11 cellular contexts compared by ENCODE assay signal in genomic region chr9:88747768-88748167, GRCh38.
DNase-seq lines count a peak whose midpoint lies in the region; ATAC-seq, FAIRE-seq and TF ChIP-seq lines count a peak whose summit lies in the region.
"Had no signal": no experiment of that assay in that cellular context is flagged by ENCODE, and none has a peak within 500 bp of the region (broad histone marks: within the 10 kb centered on the region; RNA-seq: fewer than 3 reads in every experiment).

No MANE protein-coding gene starts in this region.

- H4K5ac ChIP-seq in H1 (ENCODE audit: insufficient read length, low read depth, low read length) (no peak overlapping the region), mesendoderm (ENCODE audit: low read length) (no peak overlapping the region)

- TF ChIP-seq POLR2A in NB4 (IDR thresholded peaks at IDR 0.05; ENCODE audit: extremely low read depth, insufficient read length): no peak
- TF ChIP-seq POLR2A in H1 (IDR thresholded peaks at IDR 0.05; ENCODE audit: control extremely low read depth in 1 of 2, low read depth in 2 of 2, low read length in 2 of 2): no peak

- H3K4me1 ChIP-seq in H1 (replicated peaks in 1 of 4; ENCODE audit: control insufficient read depth in 3 of 4, insufficient read depth in 4 of 4, low read length in 3 of 4): peaks cover 5 to 22% (median 12%) of the 10 kb centered on the region in 4 experiments
- H3K4me1 ChIP-seq in mesendoderm (ENCODE audit: control insufficient read depth, low read depth, low read length): peaks cover 2% of the 10 kb centered on the region

- no peak overlapping the region for H2BK15ac ChIP-seq in H1 (ENCODE audit: low read length)
- H2BK15ac ChIP-seq in mesendoderm (replicated peaks; ENCODE audit: low read depth): peak overlapping the region; percentile 42

- H3K27ac ChIP-seq in H1 (ENCODE audit: low read depth, low read length) (no peak overlapping the region), mesendoderm (ENCODE audit: low read depth, low read length) (peak overlapping the region; percentile 93)

- no peak overlapping the region for H2BK20ac ChIP-seq in H1 (ENCODE audit: low read length)

- 76% methylated on average over 5 of the region's 5 CpGs; no CpG with 5 or more reads in 1 of the 2 experiments for WGBS in H1 (ENCODE audit: extremely low coverage in 1 of 2, insufficient coverage in 1 of 2, insufficient read length in 1 of 2, insufficient replicate concordance in 2 of 2, low coverage in 1 of 2, low lambda C conversion rate in 2 of 2, missing lambda C conversion rate in 1 of 2), 2 experiments
- no CpG with 5 or more reads among the region's 5 CpGs for WGBS in mesendoderm (ENCODE audit: extremely low coverage, insufficient coverage, low lambda C conversion rate)

- H3K79me1 ChIP-seq in H1 (ENCODE audit: low read depth, low read length) (no peaks in the 10 kb centered on the region), mesendoderm (ENCODE audit: low read length) (no peaks in the 10 kb centered on the region)

- no peaks in the 10 kb centered on the region for H4K20me1 ChIP-seq in H1 (replicated peaks in 1 of 2; ENCODE audit: control insufficient read depth in 1 of 2, insufficient read depth in 2 of 2, low read length in 2 of 2)

- H3K56ac ChIP-seq in H1 (replicated peaks; ENCODE audit: insufficient read length, low read depth, low read length) (no peak overlapping the region), mesendoderm (ENCODE audit: low read length) (peak overlapping the region; percentile 70)

- H2AK5ac ChIP-seq in H1 (ENCODE audit: low read depth, low read length): no peak overlapping the region
- no peak overlapping the region for H2AK5ac ChIP-seq in mesendoderm (ENCODE audit: low read length)

- peak; percentile 84 for DNase-seq in BJ (ENCODE audit: low read depth)
- DNase-seq in NB4 (ENCODE audit: low read depth): peak; percentile 86
- DNase-seq in H1 (ENCODE audit: low read depth in 1 of 2, low spot score in 2 of 2): no peak
- peak; percentile 81 for DNase-seq in mesendoderm
- no peak for DNase-seq in GM19240 (ENCODE audit: insufficient read length, low spot score)
- DNase-seq in posterior cingulate gyrus: no peak
- no peak for DNase-seq in NCI-H446 treated with DMSO at 0.1 percent for 48 hours (lab: John Stamatoyannopoulos, UW)
- DNase-seq: activated naive CD4-positive, alpha-beta T cell treated with anti-CD3 and anti-CD28 coated beads, Interleukin-2, amount 10 ng/mL, durations not matched to agents 7 days and 5 days; DND-41; NCI-H82 had no signal

- no peaks in the 10 kb centered on the region for H3K27me3 ChIP-seq in BJ (ENCODE audit: control insufficient read depth, insufficient read depth, low read length)
- no peaks in the 10 kb centered on the region for H3K27me3 ChIP-seq in H1 (replicated peaks in 1 of 4; ENCODE audit: control insufficient read depth in 3 of 4, extremely low read depth in 1 of 4, insufficient read depth in 3 of 4, low read length in 3 of 4)
- H3K27me3 ChIP-seq in mesendoderm (ENCODE audit: insufficient read depth, low read length, poor library complexity): no peaks in the 10 kb centered on the region

- POLR2A ChIA-PET in BJ (lab: Charles Lee): no interaction called here
- POLR2A ChIA-PET in H1 (lab: Charles Lee; ENCODE audit: partially characterized antibody): no interaction called here

- intact Hi-C loops in posterior cingulate gyrus (cut with DNase I): no loop called here

- H3K9ac ChIP-seq in H1 (replicated peaks in 1 of 4; ENCODE audit: extremely low read depth in 1 of 4, low read depth in 3 of 4, low read length in 3 of 4): no peak overlapping the region
- no peak overlapping the region for H3K9ac ChIP-seq in mesendoderm (ENCODE audit: low read length)

- H3K14ac ChIP-seq in H1 (ENCODE audit: insufficient read length): no peak overlapping the region

- H2BK5ac ChIP-seq in H1 (ENCODE audit: low read depth, low read length): no peak overlapping the region
- H2BK5ac ChIP-seq in mesendoderm (ENCODE audit: low read length): peak overlapping the region; percentile 28

- H4K8ac ChIP-seq in H1 (ENCODE audit: extremely low read depth, insufficient read depth, low read length): no peak overlapping the region
- no peak overlapping the region for H4K8ac ChIP-seq in mesendoderm (ENCODE audit: low read depth, low read length)

- H3K23me2 ChIP-seq in H1 (ENCODE audit: low read depth, low read length): peaks cover 3% of the 10 kb centered on the region; the same call in 1 of the 2 replicates

- CTCF ChIA-PET in BJ (lab: Yijun Ruan, JAX): interaction anchor here (0.8 to 1.6 kb wide), 4 partner anchors 15 to 253 kb away, joined by 3 to 4 read pairs (median 4); no protein-coding TSS in a partner anchor
- CTCF ChIA-PET in H1 (lab: Charles Lee; ENCODE audit: partially characterized antibody): interaction anchor here (0.9 to 3.5 kb wide), 4 partner anchors 9 to 154 kb away, joined by 3 to 9 read pairs (median 8); no protein-coding TSS in a partner anchor

- H4K91ac ChIP-seq in H1 (replicated peaks; ENCODE audit: insufficient read length, low read length): no peak overlapping the region

- H3K4ac ChIP-seq in H1 (replicated peaks; ENCODE audit: insufficient read length, low read depth, low read length): no peak overlapping the region
- H3K4ac ChIP-seq in mesendoderm (ENCODE audit: low read depth, low read length): peak overlapping the region; percentile 62

- ATAC-seq in HG03095 (IDR thresholded peaks at IDR 0.05; ENCODE audit: unreplicated experiment): no peak

- TF ChIP-seq RAD21 in H1 (IDR thresholded peaks at IDR 0.05 in 1 of 2, conservative IDR thresholded peaks at IDR 0.05 in 1 of 2; ENCODE audit: low read depth in 2 of 2, low read length in 2 of 2): no peak

- H3K18ac ChIP-seq in H1 (ENCODE audit: extremely low read depth, low read length) (no peak overlapping the region), mesendoderm (ENCODE audit: low read length) (peak overlapping the region; percentile 78)

- H3K9me3 ChIP-seq in H1 (ENCODE audit: insufficient read depth in 2 of 2, low read depth in 1 of 2, low read length in 1 of 2): peaks cover 3 to 4% of the 10 kb centered on the region in 2 experiments; a peak in 1 of 4 replicates

- TF ChIP-seq EP300 in H1 (IDR thresholded peaks at IDR 0.05; ENCODE audit: borderline replicate concordance in 1 of 2, low read depth in 2 of 2, low read length in 2 of 2): no peak

- H3K23ac ChIP-seq in H1 (ENCODE audit: insufficient read length): no peak overlapping the region
- no peak overlapping the region for H3K23ac ChIP-seq in mesendoderm (ENCODE audit: low read length)

- no peak for TF ChIP-seq CTCF in BJ (IDR thresholded peaks at IDR 0.05; ENCODE audit: insufficient read depth, low read depth, low read length)
- no peak for TF ChIP-seq CTCF in NB4 (IDR thresholded peaks at IDR 0.05; ENCODE audit: low read depth, low read length)
- TF ChIP-seq CTCF in H1 (IDR thresholded peaks at IDR 0.05; ENCODE audit: control extremely low read depth in 1 of 3, insufficient read depth in 1 of 3, low read depth in 1 of 3, low read length in 3 of 3): no peak

- no peak overlapping the region for H2BK12ac ChIP-seq in H1 (ENCODE audit: low read depth, low read length)

- no peaks in the 10 kb centered on the region for H3K36me3 ChIP-seq in BJ (ENCODE audit: control insufficient read depth, insufficient read depth, low read length)
- no peaks in the 10 kb centered on the region for H3K36me3 ChIP-seq in H1 (ENCODE audit: control insufficient read depth in 2 of 4, insufficient read depth in 4 of 4, low read length in 3 of 4)
- no peaks in the 10 kb centered on the region for H3K36me3 ChIP-seq in mesendoderm (ENCODE audit: control insufficient read depth, insufficient read depth, low read length)

- H3K4me2 ChIP-seq in H1 (ENCODE audit: insufficient read depth in 1 of 2, low read depth in 2 of 2, low read length in 2 of 2) (no peak overlapping the region), mesendoderm (ENCODE audit: low read length) (no peak overlapping the region)

- H3K79me2 ChIP-seq in H1 (ENCODE audit: control insufficient read depth in 1 of 2, insufficient read depth in 2 of 2, low read length in 2 of 2): no peaks in the 10 kb centered on the region
- H3K79me2 ChIP-seq in mesendoderm (ENCODE audit: control insufficient read depth, insufficient read depth, low read length): no peaks in the 10 kb centered on the region

- H3K4me3 ChIP-seq in BJ (ENCODE audit: low read depth, low read length) (no peak overlapping the region), NB4 (ENCODE audit: low read depth, low read length) (no peak overlapping the region), H1 (ENCODE audit: extremely low read depth in 1 of 4, insufficient read depth in 2 of 4, low read depth in 3 of 4, low read length in 4 of 4) (no peak overlapping the region), mesendoderm (ENCODE audit: low read length) (no peak overlapping the region)

- H2AFZ ChIP-seq in H1 (ENCODE audit: low read length): peak overlapping the region; percentile 94; the same call in 1 of the 2 replicates

- FAIRE-seq in H1 (lab: Jason Lieb, UNC): no peak

- H2BK120ac ChIP-seq in H1 (replicated peaks; ENCODE audit: low read depth, low read length) (no peak overlapping the region), mesendoderm (ENCODE audit: low read depth, low read length) (no peak overlapping the region)

TF ChIP-seq in H1, 55 proteins besides CTCF, POLR2A, EP300 and RAD21:
- TF ChIP-seq JUND (IDR thresholded peaks at IDR 0.05; ENCODE audit: low read length): peak; percentile 69; the same call in 1 of the 2 replicates
- TF ChIP-seq CREB1 (IDR thresholded peaks at IDR 0.05): no peak
- TF ChIP-seq BACH1 (IDR thresholded peaks at IDR 0.05; ENCODE audit: low read length): no peak
- no peak for TF ChIP-seq ATF2 (IDR thresholded peaks at IDR 0.05; ENCODE audit: low read length)
- TF ChIP-seq TAF1 (IDR thresholded peaks at IDR 0.05; ENCODE audit: low read depth, low read length): no peak
- TF ChIP-seq KDM5A (IDR thresholded peaks at IDR 0.05; ENCODE audit: low read length): no peak
- TF ChIP-seq SIN3A (conservative IDR thresholded peaks at IDR 0.05 in 1 of 2, IDR thresholded peaks at IDR 0.05 in 1 of 2; ENCODE audit: low read depth in 1 of 2, low read length in 2 of 2): no peak
- TF ChIP-seq ASH2L (IDR thresholded peaks at IDR 0.05; ENCODE audit: low read length): peak; percentile 2
- no peak for TF ChIP-seq FOSL1 (IDR thresholded peaks at IDR 0.05; ENCODE audit: insufficient read depth, low read depth, low read length)
TF ChIP-seq in H1: peak in this region for 2.

Comparison
In these comparisons a context has a peak if more than half of its experiments do, and no peak if none do; other contexts are left out.
1. DNase-seq: peak in BJ (single experiment), NB4 (single experiment) and mesendoderm (single experiment); none in H1 (0 of 2), GM19240 (single experiment), posterior cingulate gyrus (0 of 10) and NCI-H446 treated with DMSO at 0.1 percent for 48 hours (single experiment).